ENCODE assay signal across 1 cellular context in the genomic region with DNA sequence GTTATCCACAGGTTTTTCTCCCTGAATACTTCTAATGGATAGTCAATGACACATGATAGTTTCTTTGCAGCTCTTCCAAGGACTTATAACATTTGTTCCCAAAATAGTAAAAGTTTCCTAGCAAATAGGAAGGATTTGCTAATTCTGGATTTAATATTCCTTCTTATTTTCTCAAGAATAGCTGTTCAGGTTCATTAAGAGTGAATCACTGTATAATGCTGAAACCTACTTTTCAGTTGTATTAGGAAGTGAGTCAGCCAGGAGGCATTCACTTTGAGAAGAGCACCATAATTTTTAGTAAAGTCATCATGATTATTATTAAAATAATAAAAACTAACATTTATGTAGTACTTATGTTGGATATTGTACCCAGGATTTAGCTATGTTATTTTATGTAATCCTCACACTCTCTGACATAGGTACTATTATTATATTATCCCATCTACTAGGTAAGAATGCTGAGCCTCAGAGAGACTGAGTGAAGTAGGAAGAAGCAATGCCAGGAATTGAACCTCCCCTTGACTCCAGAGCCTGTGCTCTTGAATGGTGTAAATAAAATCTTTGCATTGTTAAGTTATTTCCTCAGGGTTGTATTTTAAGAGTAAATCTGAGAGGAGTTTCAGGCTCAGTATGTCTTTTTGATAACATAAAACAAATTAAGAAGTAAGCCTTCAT.
TF ChIP-seq lines count a peak whose summit lies in the region.

No MANE protein-coding gene starts in this region.

TF ChIP-seq in endothelial cell of umbilical vein, 7 proteins besides CTCF, POLR2A, EP300 and RAD21 (continued from another document):
- TF ChIP-seq, protein P1, sequence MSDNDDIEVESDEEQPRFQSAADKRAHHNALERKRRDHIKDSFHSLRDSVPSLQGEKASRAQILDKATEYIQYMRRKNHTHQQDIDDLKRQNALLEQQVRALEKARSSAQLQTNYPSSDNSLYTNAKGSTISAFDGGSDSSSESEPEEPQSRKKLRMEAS (IDR thresholded peaks at IDR 0.05; ENCODE audit: insufficient read depth, insufficient read length), result no peak
- TF ChIP-seq POLR2AphosphoS5 (IDR thresholded peaks at IDR 0.05; ENCODE audit: insufficient read depth, low read depth, low read length), result no peak
